In the genomic region with DNA sequence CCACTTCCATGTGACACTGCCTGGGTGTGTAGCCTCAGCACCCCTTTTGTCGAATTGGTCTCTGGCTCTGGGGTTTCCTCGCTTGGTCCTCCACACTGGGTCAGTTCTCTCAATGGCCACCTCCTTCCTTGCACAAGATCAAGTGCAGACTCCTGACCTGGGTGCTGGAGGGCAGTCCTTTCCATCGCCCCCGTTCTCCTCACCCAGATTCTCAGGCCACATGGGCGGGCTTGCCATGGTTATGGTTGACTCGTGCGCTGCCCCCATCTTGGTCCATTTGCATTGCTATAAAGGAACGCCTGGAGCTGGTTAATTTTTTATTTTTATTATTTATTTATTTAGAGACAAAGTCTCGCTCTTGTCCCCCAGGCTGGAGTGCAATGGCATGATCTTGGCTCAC, we compare ENCODE assay signal across 19 cellular contexts. TPM values are rescaled to one million over a fixed set of nuclear protein-coding genes. Genes with fewer than 3 reads are reported as not detected.
A peak's percentile ranks its signal among the peaks of the same experiment; 100 is the strongest.
DNase-seq lines count a peak whose midpoint lies in the region; ATAC-seq and TF ChIP-seq lines count a peak whose summit lies in the region.
"Had no signal": no experiment of that assay in that cellular context is flagged by ENCODE, and none has a peak within 500 bp of the region (broad histone marks: within the 10 kb centered on the region; RNA-seq: fewer than 3 reads in every experiment).

No MANE protein-coding gene starts in this region.

- peaks cover 9% of the 10 kb centered on the region for H3K4me1 Mint-ChIP-seq in activated naive CD8-positive, alpha-beta T cell treated with anti-CD3 and anti-CD28 coated beads, Interleukin-2, amount 10 ng/mL, durations not matched to agents 7 days and 5 days
- H3K4me1 Mint-ChIP-seq in activated naive CD8-positive, alpha-beta T cell treated with anti-CD3 and anti-CD28 coated beads, Interleukin-2, amount 50 U/mL, for 24 hours: peaks cover 19% of the 10 kb centered on the region
- H3K4me1 Mint-ChIP-seq in natural killer cell treated with Interleukin-12 subunit alpha and Interleukin-12 subunit beta and Interleukin-15 and Interleukin-18, amount 100 ng/mL, for 72 hours (ENCODE audit: low read depth in 2 of 2): peaks cover 4 to 9% of the 10 kb centered on the region in 2 donors
- H3K4me1 Mint-ChIP-seq in natural killer cell: peaks cover 0 to under 1% of the 10 kb centered on the region in 2 donors
- H3K4me1 Mint-ChIP-seq in neural progenitor cell: peaks cover 23% of the 10 kb centered on the region

- intact Hi-C loops in natural killer cell (cut with micrococcal nuclease): no loop called here
- intact Hi-C loops in thyroid gland (cut with DNase I): no loop called here

- 95 to 97% methylated on average over 9 of the region's 9 CpGs for WGBS in thyroid gland, 2 donors

- TF ChIP-seq POLR2A in thyroid gland (IDR thresholded peaks at IDR 0.05): no peak

- no peaks in the 10 kb centered on the region for H3K9me3 Mint-ChIP-seq in activated naive CD8-positive, alpha-beta T cell treated with anti-CD3 and anti-CD28 coated beads, Interleukin-2, amount 10 ng/mL, durations not matched to agents 7 days and 5 days
- H3K9me3 Mint-ChIP-seq in activated naive CD8-positive, alpha-beta T cell treated with anti-CD3 and anti-CD28 coated beads, Interleukin-2, amount 50 U/mL, for 24 hours: no peaks in the 10 kb centered on the region
- H3K9me3 Mint-ChIP-seq in natural killer cell treated with Interleukin-12 subunit alpha and Interleukin-12 subunit beta and Interleukin-15 and Interleukin-18, amount 100 ng/mL, for 72 hours: no peaks in the 10 kb centered on the region
- H3K9me3 Mint-ChIP-seq in natural killer cell (no peaks in the 10 kb centered on the region), neural progenitor cell (no peaks in the 10 kb centered on the region)
- H3K9me3 Mint-ChIP-seq: CD4-positive, alpha-beta T cell; CD8-positive, alpha-beta T cell had no signal

- no peaks in the 10 kb centered on the region for H3K27me3 Mint-ChIP-seq in activated naive CD8-positive, alpha-beta T cell treated with anti-CD3 and anti-CD28 coated beads, Interleukin-2, amount 10 ng/mL, durations not matched to agents 7 days and 5 days
- no peaks in the 10 kb centered on the region for H3K27me3 Mint-ChIP-seq in activated naive CD8-positive, alpha-beta T cell treated with anti-CD3 and anti-CD28 coated beads, Interleukin-2, amount 50 U/mL, for 24 hours
- H3K27me3 Mint-ChIP-seq in natural killer cell treated with Interleukin-12 subunit alpha and Interleukin-12 subunit beta and Interleukin-15 and Interleukin-18, amount 100 ng/mL, for 72 hours: no peaks in the 10 kb centered on the region
- H3K27me3 Mint-ChIP-seq in natural killer cell (ENCODE audit: low read depth in 2 of 2) (no peaks in the 10 kb centered on the region), neural progenitor cell (ENCODE audit: insufficient read depth, low read depth) (peaks cover 3% of the 10 kb centered on the region)
- H3K27me3 Mint-ChIP-seq: B cell had no signal

- H3K4me3 Mint-ChIP-seq in activated naive CD8-positive, alpha-beta T cell treated with anti-CD3 and anti-CD28 coated beads, Interleukin-2, amount 10 ng/mL, durations not matched to agents 7 days and 5 days: no peak overlapping the region
- no peak overlapping the region for H3K4me3 Mint-ChIP-seq in activated naive CD8-positive, alpha-beta T cell treated with anti-CD3 and anti-CD28 coated beads, Interleukin-2, amount 50 U/mL, for 24 hours
- no peak overlapping the region for H3K4me3 Mint-ChIP-seq in natural killer cell treated with Interleukin-12 subunit alpha and Interleukin-12 subunit beta and Interleukin-15 and Interleukin-18, amount 100 ng/mL, for 72 hours
- H3K4me3 Mint-ChIP-seq in natural killer cell (no peak overlapping the region), neural progenitor cell (peak overlapping the region; percentile 64)
- H3K4me3 Mint-ChIP-seq: B cell; CD4-positive, alpha-beta T cell; CD8-positive, alpha-beta T cell had no signal

- no peaks in the 10 kb centered on the region for H3K36me3 Mint-ChIP-seq in activated naive CD8-positive, alpha-beta T cell treated with anti-CD3 and anti-CD28 coated beads, Interleukin-2, amount 10 ng/mL, durations not matched to agents 7 days and 5 days
- H3K36me3 Mint-ChIP-seq in activated naive CD8-positive, alpha-beta T cell treated with anti-CD3 and anti-CD28 coated beads, Interleukin-2, amount 50 U/mL, for 24 hours (ENCODE audit: low read depth): peaks cover 4% of the 10 kb centered on the region
- H3K36me3 Mint-ChIP-seq in natural killer cell treated with Interleukin-12 subunit alpha and Interleukin-12 subunit beta and Interleukin-15 and Interleukin-18, amount 100 ng/mL, for 72 hours: no peaks in the 10 kb centered on the region
- H3K36me3 Mint-ChIP-seq in natural killer cell: no peaks in the 10 kb centered on the region
- H3K36me3 Mint-ChIP-seq in neural progenitor cell: no peaks in the 10 kb centered on the region
- H3K36me3 Mint-ChIP-seq: CD8-positive, alpha-beta T cell had no signal

- POLR2A ChIA-PET in activated naive CD8-positive, alpha-beta T cell treated with anti-CD3 and anti-CD28 coated beads, Interleukin-2, amount 10 ng/mL, durations not matched to agents 7 days and 5 days (lab: Charles Lee): no interaction called here

- no peaks in the 10 kb centered on the region for H4K20me1 ChIP-seq in neural progenitor cell (ENCODE audit: low read depth)
- H4K20me1 ChIP-seq: BLaER1 treated with 17β-estradiol and CSF1 and Interleukin-3, amounts not matched to agents 10 nM and 100 nM had no signal

- ATAC-seq in activated naive CD8-positive, alpha-beta T cell treated with anti-CD3 and anti-CD28 coated beads, Interleukin-2, amount 10 ng/mL, durations not matched to agents 7 days and 5 days (ENCODE audit: low read depth): no peak
- no peak for ATAC-seq in activated naive CD8-positive, alpha-beta T cell treated with anti-CD3 and anti-CD28 coated beads, Interleukin-2, amount 50 U/mL, for 24 hours
- no peak for ATAC-seq in natural killer cell treated with Interleukin-12 subunit alpha and Interleukin-12 subunit beta and Interleukin-15 and Interleukin-18, amount 100 ng/mL, for 72 hours
- ATAC-seq in natural killer cell: no peak
- ATAC-seq: A549; CD8-positive, alpha-beta T cell had no signal

- H3F3A ChIP-seq in neural progenitor cell (ENCODE audit: low read depth): no peaks in the 10 kb centered on the region

- H3K36me3 ChIP-seq in neural progenitor cell (no peaks in the 10 kb centered on the region), thyroid gland (no peaks in the 10 kb centered on the region)
- H3K36me3 ChIP-seq: BLaER1 treated with 17β-estradiol and CSF1 and Interleukin-3, amounts not matched to agents 10 nM and 100 nM had no signal

- no peak overlapping the region for H2AFZ ChIP-seq in neural progenitor cell (replicated peaks)

- no peak overlapping the region for H3K9ac ChIP-seq in neural progenitor cell
- H3K9ac ChIP-seq: BLaER1 treated with 17β-estradiol and CSF1 and Interleukin-3, amounts not matched to agents 10 nM and 100 nM had no signal

- H3K9me3 ChIP-seq in neural progenitor cell (ENCODE audit: low read depth): no peaks in the 10 kb centered on the region
- H3K9me3 ChIP-seq in thyroid gland: no peaks in the 10 kb centered on the region
- H3K9me3 ChIP-seq: A549; BLaER1 treated with 17β-estradiol and CSF1 and Interleukin-3, amounts not matched to agents 10 nM and 100 nM; Caco-2 had no signal

- H3K4me2 ChIP-seq in neural progenitor cell: no peak overlapping the region
- H3K4me2 ChIP-seq: A549; BLaER1 treated with 17β-estradiol and CSF1 and Interleukin-3, amounts not matched to agents 10 nM and 100 nM had no signal

- H3K4me1 ChIP-seq in neural progenitor cell: peaks cover 1% of the 10 kb centered on the region
- peaks cover 1 to 2% of the 10 kb centered on the region in 2 donors for H3K4me1 ChIP-seq in thyroid gland

- H3K4me3 ChIP-seq in neural progenitor cell (no peak overlapping the region), thyroid gland (replicated peaks in 1 of 3) (no peak overlapping the region)
- H3K4me3 ChIP-seq: A549; BLaER1 treated with 17β-estradiol and CSF1 and Interleukin-3, amounts not matched to agents 10 nM and 100 nM had no signal

- H3K27me3 ChIP-seq in neural progenitor cell (peaks cover 7% of the 10 kb centered on the region), thyroid gland (no peaks in the 10 kb centered on the region)

- H3K27ac Mint-ChIP-seq in activated naive CD8-positive, alpha-beta T cell treated with anti-CD3 and anti-CD28 coated beads, Interleukin-2, amount 10 ng/mL, durations not matched to agents 7 days and 5 days: peak overlapping the region; percentile 48
- H3K27ac Mint-ChIP-seq in activated naive CD8-positive, alpha-beta T cell treated with anti-CD3 and anti-CD28 coated beads, Interleukin-2, amount 50 U/mL, for 24 hours: no peak overlapping the region
- H3K27ac Mint-ChIP-seq in natural killer cell treated with Interleukin-12 subunit alpha and Interleukin-12 subunit beta and Interleukin-15 and Interleukin-18, amount 100 ng/mL, for 72 hours: no peak overlapping the region
- no peak overlapping the region for H3K27ac Mint-ChIP-seq in natural killer cell
- H3K27ac Mint-ChIP-seq in neural progenitor cell: peak overlapping the region; percentile 73
- H3K27ac Mint-ChIP-seq: B cell; CD4-positive, alpha-beta T cell; CD8-positive, alpha-beta T cell had no signal

- H3K79me2 ChIP-seq in neural progenitor cell (ENCODE audit: low read depth): no peaks in the 10 kb centered on the region

- no peak for DNase-seq in activated naive CD8-positive, alpha-beta T cell treated with anti-CD3 and anti-CD28 coated beads, Interleukin-2, amount 10 ng/mL, durations not matched to agents 7 days and 5 days
- no peak for DNase-seq in activated naive CD8-positive, alpha-beta T cell treated with anti-CD3 and anti-CD28 coated beads, Interleukin-2, amount 50 U/mL, for 24 hours
- DNase-seq in natural killer cell treated with Interleukin-12 subunit alpha and Interleukin-12 subunit beta and Interleukin-15 and Interleukin-18, amount 100 ng/mL, for 72 hours (ENCODE audit: low spot score): peak; percentile 22
- DNase-seq in natural killer cell (no peak), neural progenitor cell (ENCODE audit: low spot score) (no peak), thyroid gland (no peak)
- no peak for DNase-seq in activated CD4-positive, alpha-beta T cell treated with anti-CD3 and anti-CD28 coated beads, Interleukin-2, amount 50 U/mL, for 4 hours
- DNase-seq: AML-193; Caco-2; Calu3; CD4-positive, alpha-beta T cell; CD8-positive, alpha-beta T cell; DMS79 treated with DMSO at 0.1 percent for 48 hours; GF-D8 had no signal

- H3K27ac ChIP-seq in neural progenitor cell: no peak overlapping the region
- H3K27ac ChIP-seq in thyroid gland: no peak overlapping the region
- H3K27ac ChIP-seq: 22Rv1; A549; BLaER1 treated with 17β-estradiol and CSF1 and Interleukin-3, amounts not matched to agents 10 nM and 100 nM; C4-2B had no signal

- TF ChIP-seq CTCF in natural killer cell (IDR thresholded peaks at IDR 0.05) (no peak), neural progenitor cell (IDR thresholded peaks at IDR 0.05) (no peak), thyroid gland (IDR thresholded peaks at IDR 0.05) (no peak)

RNA-seq across cellular contexts. Expression of gene PARVB, which starts 5.5 kb away (rescaled TPM):
- 10 to 100 TPM; 39.6 to 40.7 TPM for total RNA-seq in activated naive CD8-positive, alpha-beta T cell treated with anti-CD3 and anti-CD28 coated beads, Interleukin-2, amount 10 ng/mL, durations not matched to agents 7 days and 5 days
- total RNA-seq in natural killer cell treated with Interleukin-12 subunit alpha and Interleukin-12 subunit beta and Interleukin-15 and Interleukin-18, amount 100 ng/mL, for 72 hours: 10 to 100 TPM; 16.9 to 61.3 TPM
- total RNA-seq in natural killer cell: 10 to 100 TPM in 1 of 3 donors, 1 to 10 TPM in 2; 2.9 to 12.5 (median 8.1) TPM
- 12.7 and 13.0 TPM in 2 replicates for total RNA-seq in neural progenitor cell (ENCODE audit: low replicate concordance)
- 10 to 100 TPM in 2 of 4 donors, 1 to 10 TPM in 2; 6.7 to 34.9 (median 11.0) TPM for total RNA-seq in thyroid gland

Comparison
In these comparisons a context has a peak if more than half of its experiments do, and no peak if none do; other contexts are left out.
1. H3K27ac Mint-ChIP-seq: peak in activated naive CD8-positive, alpha-beta T cell treated with anti-CD3 and anti-CD28 coated beads, Interleukin-2, amount 10 ng/mL, durations not matched to agents 7 days and 5 days (single experiment) and neural progenitor cell (single experiment); none in activated naive CD8-positive, alpha-beta T cell treated with anti-CD3 and anti-CD28 coated beads, Interleukin-2, amount 50 U/mL, for 24 hours (single experiment), natural killer cell treated with Interleukin-12 subunit alpha and Interleukin-12 subunit beta and Interleukin-15 and Interleukin-18, amount 100 ng/mL, for 72 hours (0 of 2) and natural killer cell (0 of 2).